ENCODE assay signal across 24 cellular contexts in genomic region chr9:5044160-5044559, GRCh38.
"Had no signal": no experiment of that assay in that cellular context is flagged by ENCODE, and none has a peak within 500 bp of the region (broad histone marks: within the 10 kb centered on the region; RNA-seq: fewer than 3 reads in every experiment).

No MANE protein-coding gene starts in this region.

- H3K4me1 ChIP-seq: transverse colon had no signal

- H3K4me1 Mint-ChIP-seq: activated CD4-positive, alpha-beta T cell treated with anti-CD3 and anti-CD28 coated beads for 36 hours; brain had no signal

- H3K27me3 Mint-ChIP-seq: activated CD4-positive, alpha-beta T cell treated with anti-CD3 and anti-CD28 coated beads for 36 hours; activated CD8-positive, alpha-beta memory T cell treated with anti-CD3 and anti-CD28 coated beads, Interleukin-2, amount 10 ng/mL, durations not matched to agents 7 days and 5 days; activated naive CD8-positive, alpha-beta T cell; brain; natural killer cell treated with Interleukin-12 subunit alpha and Interleukin-12 subunit beta and Interleukin-15 and Interleukin-18, amount 100 ng/mL, for 72 hours; stimulated activated naive B cell treated with anti-CD40 and anti-IgM and Interleukin-4, amounts not matched to agents 10 μg/mL and 1 μg/mL and 100 μg/mL, for 72 hours had no signal

- H3K27ac Mint-ChIP-seq: activated CD4-positive, alpha-beta T cell treated with anti-CD3 and anti-CD28 coated beads for 36 hours; activated CD8-positive, alpha-beta memory T cell treated with anti-CD3 and anti-CD28 coated beads, Interleukin-2, amount 10 ng/mL, durations not matched to agents 7 days and 5 days; activated CD8-positive, alpha-beta T cell treated with anti-CD3 and anti-CD28 coated beads, Interleukin-2, amount 10 ng/mL, durations not matched to agents 7 days and 5 days; activated T-helper 2 cell treated with anti-CD3 and anti-CD28 coated beads, Interferon-gamma antibody, Interleukin-2, Interleukin-4, amounts not matched to agents 10 μg/mL and 5 μg/mL and 100 μg/mL, durations not matched to agents 14 hours and 24 hours and 36 hours; natural killer cell treated with Interleukin-12 subunit alpha and Interleukin-12 subunit beta and Interleukin-15 and Interleukin-18, amount 100 ng/mL, for 72 hours; stimulated activated naive B cell treated with anti-CD40 and anti-IgM and Interleukin-4, amounts not matched to agents 10 μg/mL and 1 μg/mL and 100 μg/mL, for 72 hours had no signal

- H3K4me3 ChIP-seq: cardiac muscle cell, left lung, mucosa of descending colon, sigmoid colon, smooth muscle cell, stomach, transverse colon had no signal

- H3K27me3 ChIP-seq: cardiac muscle cell, left lung, sigmoid colon, stomach, transverse colon had no signal

- H3K4me3 Mint-ChIP-seq: activated CD4-positive, alpha-beta T cell treated with anti-CD3 and anti-CD28 coated beads for 36 hours; activated CD8-positive, alpha-beta memory T cell treated with anti-CD3 and anti-CD28 coated beads, Interleukin-2, amount 10 ng/mL, durations not matched to agents 7 days and 5 days; activated CD8-positive, alpha-beta T cell treated with anti-CD3 and anti-CD28 coated beads, Interleukin-2, amount 10 ng/mL, durations not matched to agents 7 days and 5 days; activated naive CD8-positive, alpha-beta T cell; brain; natural killer cell treated with Interleukin-12 subunit alpha and Interleukin-12 subunit beta and Interleukin-15 and Interleukin-18, amount 100 ng/mL, for 72 hours; stimulated activated naive B cell treated with anti-CD40 and anti-IgM and Interleukin-4, amounts not matched to agents 10 μg/mL and 1 μg/mL and 100 μg/mL, for 72 hours had no signal

- H3K27ac ChIP-seq: cardiac muscle cell, sigmoid colon, stomach, transverse colon had no signal

- DNase-seq: activated CD4-positive, alpha-beta T cell treated with anti-CD3 and anti-CD28 coated beads for 36 hours; activated CD4-positive, CD25-positive, alpha-beta regulatory T cell; activated CD8-positive, alpha-beta memory T cell treated with anti-CD3 and anti-CD28 coated beads, Interleukin-2, amount 10 ng/mL, durations not matched to agents 7 days and 5 days; activated CD8-positive, alpha-beta T cell treated with anti-CD3 and anti-CD28 coated beads, Interleukin-2, amount 10 ng/mL, durations not matched to agents 7 days and 5 days; activated T-cell treated with anti-CD3 and anti-CD28 coated beads, Interleukin-2, amount 50 U/mL, for 48 hours; anterior cingulate cortex; head of caudate nucleus; kidney glomerular epithelial cell; left lung; mucosa of descending colon; posterior cingulate gyrus; sigmoid colon; stimulated activated CD4-positive, alpha-beta T cell treated with anti-CD3 and anti-CD28 coated beads, Interleukin-15, amount 100 ng/mL, for 24 hours; stimulated activated CD4-positive, alpha-beta T cell treated with anti-CD3 and anti-CD28 coated beads, Interleukin-2, amount 100 ng/mL, for 24 hours; stimulated activated naive B cell treated with anti-CD40 and anti-IgM and Interleukin-4, amounts not matched to agents 10 μg/mL and 1 μg/mL and 100 μg/mL, for 72 hours; stomach; T-helper 1 cell; transverse colon had no signal

- H3K9me3 Mint-ChIP-seq: natural killer cell treated with Interleukin-12 subunit alpha and Interleukin-12 subunit beta and Interleukin-15 and Interleukin-18, amount 100 ng/mL, for 72 hours; stimulated activated naive B cell treated with anti-CD40 and anti-IgM and Interleukin-4, amounts not matched to agents 10 μg/mL and 1 μg/mL and 100 μg/mL, for 72 hours had no signal

- H3K4me2 ChIP-seq: smooth muscle cell had no signal

- ATAC-seq: activated CD4-positive, alpha-beta T cell treated with anti-CD3 and anti-CD28 coated beads for 36 hours; activated CD8-positive, alpha-beta memory T cell treated with anti-CD3 and anti-CD28 coated beads, Interleukin-2, amount 10 ng/mL, durations not matched to agents 7 days and 5 days; activated CD8-positive, alpha-beta T cell treated with anti-CD3 and anti-CD28 coated beads, Interleukin-2, amount 10 ng/mL, durations not matched to agents 7 days and 5 days; left lung; mucosa of descending colon; natural killer cell treated with Interleukin-12 subunit alpha and Interleukin-12 subunit beta and Interleukin-15 and Interleukin-18, amount 100 ng/mL, for 72 hours; stimulated activated naive B cell treated with anti-CD40 and anti-IgM and Interleukin-4, amounts not matched to agents 10 μg/mL and 1 μg/mL and 100 μg/mL, for 72 hours had no signal

- H3K9me3 ChIP-seq: transverse colon had no signal
